In the genomic region with DNA sequence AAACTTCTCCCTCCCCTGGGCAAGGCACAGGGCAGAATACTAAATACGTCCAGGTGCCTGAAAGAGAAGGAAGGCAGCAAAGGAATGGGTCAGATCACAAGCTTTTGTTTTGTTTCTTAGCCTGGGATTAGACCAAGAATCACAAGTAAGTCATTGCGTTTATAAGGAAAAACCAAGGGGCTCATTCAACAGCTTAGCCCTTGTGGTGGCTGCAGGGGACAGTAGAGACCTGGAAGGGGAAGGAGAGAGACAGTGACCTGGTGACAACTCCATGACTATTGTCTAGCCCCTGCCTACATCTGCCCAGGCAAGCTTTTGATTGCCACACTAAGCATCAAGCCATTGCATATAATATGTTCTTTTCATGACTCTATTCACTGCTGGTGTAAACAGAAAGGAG, we compare ENCODE assay signal across 24 cellular contexts. TPM values are rescaled to one million over a fixed set of nuclear protein-coding genes. Genes with fewer than 3 reads are reported as not detected.
DNase-seq lines count a peak whose midpoint lies in the region; ATAC-seq and TF ChIP-seq lines count a peak whose summit lies in the region.
"Had no signal": no experiment of that assay in that cellular context is flagged by ENCODE, and none has a peak within 500 bp of the region (broad histone marks: within the 10 kb centered on the region; RNA-seq: fewer than 3 reads in every experiment).

No MANE protein-coding gene starts in this region.

- no peaks in the 10 kb centered on the region for H3K9me3 Mint-ChIP-seq in endothelial cell (ENCODE audit: unreplicated experiment)
- H3K9me3 Mint-ChIP-seq: CD4-positive, CD25-positive, alpha-beta regulatory T cell; IgD-negative memory B cell; mesothelial cell of epicardium; naive thymus-derived CD4-positive, alpha-beta T cell; stimulated activated naive B cell treated with anti-CD40 and anti-IgM and Interleukin-4, amounts not matched to agents 10 μg/mL and 1 μg/mL and 100 μg/mL, for 72 hours had no signal

- peaks cover 70% of the 10 kb centered on the region for H3K4me1 Mint-ChIP-seq in endothelial cell (ENCODE audit: unreplicated experiment)

- H3K36me3 ChIP-seq in heart right ventricle (peaks cover 0 to 3% (median 0%) of the 10 kb centered on the region in 9 donors), WERI-Rb-1 (no peaks in the 10 kb centered on the region; the same call in 1 of the 2 replicates)

- intact Hi-C loops in heart right ventricle (cut with DNase I) (loop anchor here in 1 of 10 donors (5.0 kb wide), 2 partner anchors 129 to 179 kb away; a partner anchor contains a TSS), Right ventricle myocardium superior (cut with DNase I) (no loop called here)

- ATAC-seq in heart right ventricle (no peak), Right ventricle myocardium superior (ENCODE audit: poor library complexity) (no peak)
- ATAC-seq: left lobe of liver; naive thymus-derived CD4-positive, alpha-beta T cell; stimulated activated naive B cell treated with anti-CD40 and anti-IgM and Interleukin-4, amounts not matched to agents 10 μg/mL and 1 μg/mL and 100 μg/mL, for 72 hours had no signal

- no peak for DNase-seq in heart right ventricle
- no peak for DNase-seq in Right ventricle myocardium superior
- DNase-seq in WERI-Rb-1 = no peak
- no peak for DNase-seq in endothelial cell (ENCODE audit: low spot score)
- DNase-seq in substantia nigra (lab: John Stamatoyannopoulos, UW) = no peak
- DNase-seq in GOT3 (lab: John Stamatoyannopoulos, UW) = no peak
- no peak for DNase-seq in middle frontal gyrus (ENCODE audit: extremely low spot score, low spot score)
- no peak for DNase-seq in stimulated activated CD4-positive, alpha-beta T cell treated with anti-CD3 and anti-CD28 coated beads, Interleukin-1b, Interleukin-23, amount 100 ng/mL, for 48 hours
- DNase-seq: activated CD4-positive, alpha-beta T cell treated with anti-CD3 and anti-CD28 coated beads for 48 hours; activated effector memory CD4-positive, alpha-beta T cell treated with Interleukin-2 at 50 U/mL for 16 hours; aorta; CD4-positive, CD25-positive, alpha-beta regulatory T cell; effector CD4-positive, alpha-beta T cell; naive thymus-derived CD4-positive, alpha-beta T cell; NCI-H1092 treated with DMSO at 0.1 percent for 48 hours; NCI-H187; NCI-H510A; stimulated activated naive B cell treated with anti-CD40 and anti-IgM and Interleukin-4, amounts not matched to agents 10 μg/mL and 1 μg/mL and 100 μg/mL, for 72 hours; testis had no signal

- peaks cover 24% of the 10 kb centered on the region for H3K36me3 Mint-ChIP-seq in endothelial cell (ENCODE audit: low read depth, unreplicated experiment)
- H3K36me3 Mint-ChIP-seq: CD4-positive, CD25-positive, alpha-beta regulatory T cell; IgD-negative memory B cell; mesothelial cell of epicardium had no signal

- H3K4me3 ChIP-seq in heart right ventricle (no peak overlapping the region), WERI-Rb-1 (ENCODE audit: low read depth, low read length) (no peak overlapping the region)
- H3K4me3 ChIP-seq: testis had no signal

- H3K27me3 Mint-ChIP-seq in endothelial cell (ENCODE audit: unreplicated experiment) = peaks cover 13% of the 10 kb centered on the region
- H3K27me3 Mint-ChIP-seq: activated naive CD8-positive, alpha-beta T cell; CD4-positive, CD25-positive, alpha-beta regulatory T cell; naive thymus-derived CD4-positive, alpha-beta T cell; stimulated activated naive B cell treated with anti-CD40 and anti-IgM and Interleukin-4, amounts not matched to agents 10 μg/mL and 1 μg/mL and 100 μg/mL, for 72 hours had no signal

- WGBS in heart right ventricle, 2 donors = 89 to 92% methylated on average over 2 of the region's 2 CpGs

- peaks cover 5 to 85% (median 73%) of the 10 kb centered on the region in 9 donors for H3K4me1 ChIP-seq in heart right ventricle
- H3K4me1 ChIP-seq: testis had no signal

- peak overlapping the region in 6 of 10 donors; percentile 24 to 70 (median 50) for H3K27ac ChIP-seq in heart right ventricle
- no peak overlapping the region for H3K27ac ChIP-seq in WERI-Rb-1
- peak overlapping the region; percentile 27 for H3K27ac ChIP-seq in substantia nigra (ENCODE audit: low read depth, low read length, poor library complexity, severe bottlenecking)
- H3K27ac ChIP-seq: testis, VCaP had no signal

- no peaks in the 10 kb centered on the region for H3K9me3 ChIP-seq in heart right ventricle
- H3K9me3 ChIP-seq in WERI-Rb-1 (ENCODE audit: severe bottlenecking) = no peaks in the 10 kb centered on the region
- H3K9me3 ChIP-seq: testis had no signal

- H3K4me3 Mint-ChIP-seq in endothelial cell (ENCODE audit: unreplicated experiment) = peak overlapping the region; percentile 32
- H3K4me3 Mint-ChIP-seq: CD4-positive, CD25-positive, alpha-beta regulatory T cell; mesothelial cell of epicardium had no signal

- TF ChIP-seq CTCF in heart right ventricle (IDR thresholded peaks at IDR 0.05) (no peak), WERI-Rb-1 (IDR thresholded peaks at IDR 0.05; ENCODE audit: low read depth, low read length) (peak; percentile 64), endothelial cell (IDR thresholded peaks at IDR 0.05; ENCODE audit: unreplicated experiment) (no peak)

- H3K27ac Mint-ChIP-seq in endothelial cell (ENCODE audit: unreplicated experiment) = no peak overlapping the region
- H3K27ac Mint-ChIP-seq: mesothelial cell of epicardium; stimulated activated naive B cell treated with anti-CD40 and anti-IgM and Interleukin-4, amounts not matched to agents 10 μg/mL and 1 μg/mL and 100 μg/mL, for 72 hours had no signal

- no peaks in the 10 kb centered on the region for H3K27me3 ChIP-seq in heart right ventricle
- no peaks in the 10 kb centered on the region for H3K27me3 ChIP-seq in WERI-Rb-1 (ENCODE audit: insufficient read depth, low read depth, severe bottlenecking)
- H3K27me3 ChIP-seq: testis had no signal

RNA-seq across cellular contexts. Expression of a gene that starts 30.1 kb away (rescaled TPM):
- total RNA-seq in heart right ventricle (10 to 100 TPM; 21.7 to 42.6 (median 28.6) TPM), Right ventricle myocardium superior (36.0 TPM), endothelial cell (ENCODE audit: unreplicated experiment) (40.4 TPM)
- polyA plus RNA-seq in heart right ventricle = 10 to 100 TPM; 17.3 to 19.3 TPM
